In the genomic region with DNA sequence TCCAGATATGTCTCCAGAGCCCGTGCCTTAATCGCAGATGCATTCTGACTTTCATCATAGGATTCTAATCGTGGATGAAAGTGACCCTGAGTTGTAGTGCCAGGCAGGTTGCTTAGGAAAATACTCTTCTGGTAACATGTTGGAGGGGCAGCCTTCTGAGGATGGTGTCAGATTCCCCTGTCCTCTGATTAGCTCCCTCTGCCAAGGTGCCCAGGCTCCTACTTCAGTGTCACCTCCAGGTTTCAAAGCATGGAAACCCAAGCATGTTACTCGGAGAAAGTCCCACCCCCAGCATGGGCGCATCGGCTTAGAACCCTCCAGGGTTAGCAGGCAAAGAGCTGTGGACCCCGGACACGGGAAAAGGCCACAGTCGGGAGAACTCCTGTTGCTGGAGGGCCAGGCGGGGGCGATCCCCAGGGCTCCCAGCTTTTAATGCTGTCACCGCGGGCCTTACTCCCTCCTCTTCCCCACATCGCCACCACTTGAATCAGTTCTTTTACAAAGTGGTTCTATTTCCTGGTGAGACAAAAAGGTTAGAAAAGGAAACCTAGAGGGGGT, we compare ENCODE assay signal across 8 cellular contexts. TPM values are rescaled to one million over a fixed set of nuclear protein-coding genes. Genes with fewer than 3 reads are reported as not detected.
DNase-seq lines count a peak whose midpoint lies in the region; ATAC-seq and TF ChIP-seq lines count a peak whose summit lies in the region.

No MANE protein-coding gene starts in this region.

- H3K4me1 Mint-ChIP-seq in osteocyte (ENCODE audit: unreplicated experiment) = peaks cover 17% of the 10 kb centered on the region

- peak; percentile 31 for DNase-seq in COR-L47 (lab: John Stamatoyannopoulos, UW)
- DNase-seq in RWPE2 (ENCODE audit: low spot score) = no peak
- DNase-seq in esophagus squamous epithelium (lab: John Stamatoyannopoulos, UW) = no peak
- no peak for DNase-seq in osteocyte (ENCODE audit: extremely low spot score, unreplicated experiment)
- no peak for DNase-seq in kidney glomerular epithelial cell (lab: John Stamatoyannopoulos, UW)
- no peak for DNase-seq in epidermal melanocyte (ENCODE audit: insufficient read length, low spot score)

- peak overlapping the region; percentile 89 for H3K4me3 Mint-ChIP-seq in osteocyte (ENCODE audit: unreplicated experiment)

- no peaks in the 10 kb centered on the region for H3K4me1 ChIP-seq in RWPE2 (ENCODE audit: insufficient read depth, poor library complexity, severe bottlenecking)
- H3K4me1 ChIP-seq in esophagus squamous epithelium = peaks cover 0 to 30% (median 14%) of the 10 kb centered on the region in 3 donors

- TF ChIP-seq CTCF in RWPE2 (IDR thresholded peaks at IDR 0.05; ENCODE audit: poor library complexity, severe bottlenecking) (no peak), esophagus squamous epithelium (IDR thresholded peaks at IDR 0.05) (no peak), osteocyte (IDR thresholded peaks at IDR 0.05) (no peak)

- ATAC-seq in HG02852 (IDR thresholded peaks at IDR 0.05; ENCODE audit: unreplicated experiment) (peak; percentile 13), RWPE2 (ENCODE audit: low read depth) (peak; percentile 28), GM19467 (IDR thresholded peaks at IDR 0.05; ENCODE audit: unreplicated experiment) (no peak)

- H3K27ac ChIP-seq in RWPE2 (ENCODE audit: poor library complexity, severe bottlenecking) = peak overlapping the region; percentile 20
- peak overlapping the region; percentile 38 to 88 (median 80) for H3K27ac ChIP-seq in esophagus squamous epithelium

- no peaks in the 10 kb centered on the region for H3K9me3 Mint-ChIP-seq in osteocyte (ENCODE audit: unreplicated experiment)

- H3K27me3 ChIP-seq in RWPE2 (ENCODE audit: insufficient read depth, poor library complexity, severe bottlenecking) (no peaks in the 10 kb centered on the region), esophagus squamous epithelium (no peaks in the 10 kb centered on the region)

- no peaks in the 10 kb centered on the region for H3K36me3 Mint-ChIP-seq in osteocyte (ENCODE audit: unreplicated experiment)

- H3K9me3 ChIP-seq in RWPE2 (ENCODE audit: severe bottlenecking) (no peaks in the 10 kb centered on the region), esophagus squamous epithelium (no peaks in the 10 kb centered on the region)

- H3K4me3 ChIP-seq in RWPE2 (ENCODE audit: severe bottlenecking) (peak overlapping the region; percentile 37), esophagus squamous epithelium (peak overlapping the region; percentile 29 to 71 (median 58))

- H3K36me3 ChIP-seq in RWPE2 (ENCODE audit: low read depth) (no peaks in the 10 kb centered on the region), esophagus squamous epithelium (no peaks in the 10 kb centered on the region)

- intact Hi-C loops in esophagus squamous epithelium (cut with DNase I) = no loop called here

- TF ChIP-seq POLR2A in esophagus squamous epithelium (IDR thresholded peaks at IDR 0.05) = no peak

- H3K27me3 Mint-ChIP-seq in osteocyte (ENCODE audit: unreplicated experiment) = no peaks in the 10 kb centered on the region

- peak overlapping the region; percentile 90 for H3K27ac Mint-ChIP-seq in osteocyte (ENCODE audit: unreplicated experiment)

- 23 to 74% methylated on average over 3 to 12 of the region's 14 CpGs for WGBS in esophagus squamous epithelium, 2 donors

RNA-seq across cellular contexts. Expression of a gene that starts 44.5 kb away (rescaled TPM):
- total RNA-seq in esophagus squamous epithelium (10 to 100 TPM in 3 of 4 donors, 1 to 10 TPM in 1; 5.8 to 18.9 (median 14.9) TPM), osteocyte (34.0 and 36.0 TPM in 2 replicates)
